Comparison of ENCODE assay signal across 17 cellular contexts in genomic region chr3:120382941-120383447, GRCh38.
DNase-seq lines count a peak whose midpoint lies in the region; ATAC-seq, FAIRE-seq and TF ChIP-seq lines count a peak whose summit lies in the region.
"Had no signal": no experiment of that assay in that cellular context is flagged by ENCODE, and none has a peak within 500 bp of the region (broad histone marks: within the 10 kb centered on the region; RNA-seq: fewer than 3 reads in every experiment).

No MANE protein-coding gene starts in this region.

- no peaks in the 10 kb centered on the region for H3K9me2 ChIP-seq in Loucy (replicated peaks; ENCODE audit: low read depth, low read length)

- H3K4me3 Mint-ChIP-seq in stimulated activated naive B cell treated with anti-CD40 and anti-IgM and Interleukin-4, amounts not matched to agents 10 μg/mL and 1 μg/mL and 100 μg/mL, for 72 hours, result no peak overlapping the region
- H3K4me3 Mint-ChIP-seq: B cell; CD8-positive, alpha-beta T cell; H9 had no signal

- H3K4me2 ChIP-seq in DND-41 (ENCODE audit: insufficient read depth, low read length) (no peak overlapping the region), Loucy (ENCODE audit: low read depth, low read length, poor library complexity, severe bottlenecking) (peak overlapping the region; percentile 47)
- H3K4me2 ChIP-seq: BLaER1 treated with 17β-estradiol and CSF1 and Interleukin-3, amounts not matched to agents 10 nM and 100 nM had no signal

- no peaks in the 10 kb centered on the region for H3F3A ChIP-seq in Loucy (ENCODE audit: low read depth)

- H3K36me3 ChIP-seq in DND-41 (ENCODE audit: insufficient read depth, low read length), result no peaks in the 10 kb centered on the region
- H3K36me3 ChIP-seq in Loucy (ENCODE audit: insufficient read depth, low read length), result no peaks in the 10 kb centered on the region
- H3K36me3 ChIP-seq: BLaER1 treated with 17β-estradiol and CSF1 and Interleukin-3, amounts not matched to agents 10 nM and 100 nM had no signal

- H3K4me3 ChIP-seq in DND-41 (ENCODE audit: low read depth in 1 of 2, low read length in 2 of 2) (no peak overlapping the region), Loucy (ENCODE audit: low read length, poor library complexity, severe bottlenecking) (peak overlapping the region; percentile 17)
- H3K4me3 ChIP-seq: BLaER1 treated with 17β-estradiol and CSF1 and Interleukin-3, amounts not matched to agents 10 nM and 100 nM; K562 had no signal

- peaks cover 3% of the 10 kb centered on the region for H3K27me3 ChIP-seq in DND-41 (ENCODE audit: insufficient read depth, low read length, poor library complexity)
- H3K27me3 ChIP-seq in Loucy (ENCODE audit: insufficient read depth, low read length, poor library complexity, severe bottlenecking), result no peaks in the 10 kb centered on the region
- H3K27me3 ChIP-seq: BLaER1 treated with 17β-estradiol and CSF1 and Interleukin-3, amounts not matched to agents 10 nM and 100 nM had no signal

- H3K9me3 ChIP-seq in DND-41 (ENCODE audit: insufficient read depth, low read length, severe bottlenecking) (no peaks in the 10 kb centered on the region), Loucy (ENCODE audit: insufficient read depth, low read depth, low read length) (no peaks in the 10 kb centered on the region)
- H3K9me3 ChIP-seq: BLaER1 treated with 17β-estradiol and CSF1 and Interleukin-3, amounts not matched to agents 10 nM and 100 nM had no signal

- no peaks in the 10 kb centered on the region for H3K79me2 ChIP-seq in DND-41 (ENCODE audit: insufficient read depth, low read length)
- H3K79me2 ChIP-seq in Loucy (ENCODE audit: insufficient read depth, low read length), result no peaks in the 10 kb centered on the region

- H3K27ac ChIP-seq in DND-41 (ENCODE audit: low read length), result no peak overlapping the region
- H3K27ac ChIP-seq: BLaER1 treated with 17β-estradiol and CSF1 and Interleukin-3, amounts not matched to agents 10 nM and 100 nM had no signal

- H2AFZ ChIP-seq in DND-41 (ENCODE audit: low read depth, low read length) (no peak overlapping the region), Loucy (ENCODE audit: low read length) (peak overlapping the region; percentile 65)

- no peaks in the 10 kb centered on the region for H4K20me1 ChIP-seq in DND-41 (ENCODE audit: insufficient read depth, low read length)
- no peaks in the 10 kb centered on the region for H4K20me1 ChIP-seq in Loucy (ENCODE audit: insufficient read depth, low read length, poor library complexity, severe bottlenecking)
- H4K20me1 ChIP-seq: BLaER1 treated with 17β-estradiol and CSF1 and Interleukin-3, amounts not matched to agents 10 nM and 100 nM had no signal

- no peaks in the 10 kb centered on the region for H3K36me3 Mint-ChIP-seq in stimulated activated naive B cell treated with anti-CD40 and anti-IgM and Interleukin-4, amounts not matched to agents 10 μg/mL and 1 μg/mL and 100 μg/mL, for 72 hours
- H3K36me3 Mint-ChIP-seq: CD8-positive, alpha-beta T cell had no signal

- TF ChIP-seq CTCF in DND-41 (IDR thresholded peaks at IDR 0.05; ENCODE audit: borderline replicate concordance, extremely low read depth, low read length, poor library complexity, severe bottlenecking) (no peak), Loucy (conservative IDR thresholded peaks at IDR 0.05; ENCODE audit: low read length) (no peak)

- H3K4me1 ChIP-seq in DND-41 (ENCODE audit: insufficient read depth, low read length), result no peaks in the 10 kb centered on the region
- H3K4me1 ChIP-seq in Loucy (ENCODE audit: insufficient read depth, low read length, poor library complexity, severe bottlenecking), result peaks cover 16% of the 10 kb centered on the region
- H3K4me1 ChIP-seq: BLaER1 treated with 17β-estradiol and CSF1 and Interleukin-3, amounts not matched to agents 10 nM and 100 nM had no signal

- H3K27ac Mint-ChIP-seq in stimulated activated naive B cell treated with anti-CD40 and anti-IgM and Interleukin-4, amounts not matched to agents 10 μg/mL and 1 μg/mL and 100 μg/mL, for 72 hours, result no peak overlapping the region
- H3K27ac Mint-ChIP-seq: B cell; CD8-positive, alpha-beta T cell; H9 had no signal

- DNase-seq in DND-41 (no peak), cerebellar cortex (ENCODE audit: low spot score) (no peak), HTR-8/SVneo (ENCODE audit: insufficient read length, low spot score) (no peak)
- no peak for DNase-seq in stimulated activated naive B cell treated with anti-CD40 and anti-IgM and Interleukin-4, amounts not matched to agents 10 μg/mL and 1 μg/mL and 100 μg/mL, for 72 hours
- DNase-seq: Calu3; CD8-positive, alpha-beta T cell; DMS79 treated with DMSO at 0.1 percent for 48 hours; EL; H9 had no signal

- peaks cover 0 to 4% of the 10 kb centered on the region in 2 donors for H3K9me3 Mint-ChIP-seq in stimulated activated naive B cell treated with anti-CD40 and anti-IgM and Interleukin-4, amounts not matched to agents 10 μg/mL and 1 μg/mL and 100 μg/mL, for 72 hours

- ATAC-seq in DND-41 (ENCODE audit: insufficient read depth, low read depth), result peak; percentile 52; the same call in 2 of the 3 replicates
- ATAC-seq in HG02610 (IDR thresholded peaks at IDR 0.05; ENCODE audit: unreplicated experiment), result peak; percentile 55
- peak; percentile 27 for ATAC-seq in stimulated activated naive B cell treated with anti-CD40 and anti-IgM and Interleukin-4, amounts not matched to agents 10 μg/mL and 1 μg/mL and 100 μg/mL, for 72 hours (replicated peaks)
- ATAC-seq: CD8-positive, alpha-beta T cell; K562 had no signal

- H3K27me3 Mint-ChIP-seq in stimulated activated naive B cell treated with anti-CD40 and anti-IgM and Interleukin-4, amounts not matched to agents 10 μg/mL and 1 μg/mL and 100 μg/mL, for 72 hours, result peaks cover 0 to 4% of the 10 kb centered on the region in 2 donors

- no peaks in the 10 kb centered on the region for H3K4me1 Mint-ChIP-seq in stimulated activated naive B cell treated with anti-CD40 and anti-IgM and Interleukin-4, amounts not matched to agents 10 μg/mL and 1 μg/mL and 100 μg/mL, for 72 hours
- H3K4me1 Mint-ChIP-seq: B cell, H9 had no signal

- no peak for FAIRE-seq in HTR-8/SVneo (lab: Jason Lieb, UNC)
- FAIRE-seq: GM12892, GM18507, H1, K562 had no signal

- H3K9ac ChIP-seq in DND-41 (ENCODE audit: low read depth, low read length), result no peak overlapping the region
- H3K9ac ChIP-seq in Loucy (ENCODE audit: low read depth, low read length, poor library complexity, severe bottlenecking), result no peak overlapping the region
- H3K9ac ChIP-seq: BLaER1 treated with 17β-estradiol and CSF1 and Interleukin-3, amounts not matched to agents 10 nM and 100 nM had no signal
